Comparison of ENCODE assay signal across 1 cellular context in genomic region chr21:34197561-34197960, GRCh38.
TF ChIP-seq lines count a peak whose summit lies in the region.

No MANE protein-coding gene starts in this region.

TF ChIP-seq in HEK293, 187 proteins besides CTCF, POLR2A, EP300 and RAD21 (continued from another document):
- no peak for TF ChIP-seq ZNF449 (tag by site-specific recombination; IDR thresholded peaks at IDR 0.05)
